ENCODE assay signal across 1 cellular context in the genomic region with DNA sequence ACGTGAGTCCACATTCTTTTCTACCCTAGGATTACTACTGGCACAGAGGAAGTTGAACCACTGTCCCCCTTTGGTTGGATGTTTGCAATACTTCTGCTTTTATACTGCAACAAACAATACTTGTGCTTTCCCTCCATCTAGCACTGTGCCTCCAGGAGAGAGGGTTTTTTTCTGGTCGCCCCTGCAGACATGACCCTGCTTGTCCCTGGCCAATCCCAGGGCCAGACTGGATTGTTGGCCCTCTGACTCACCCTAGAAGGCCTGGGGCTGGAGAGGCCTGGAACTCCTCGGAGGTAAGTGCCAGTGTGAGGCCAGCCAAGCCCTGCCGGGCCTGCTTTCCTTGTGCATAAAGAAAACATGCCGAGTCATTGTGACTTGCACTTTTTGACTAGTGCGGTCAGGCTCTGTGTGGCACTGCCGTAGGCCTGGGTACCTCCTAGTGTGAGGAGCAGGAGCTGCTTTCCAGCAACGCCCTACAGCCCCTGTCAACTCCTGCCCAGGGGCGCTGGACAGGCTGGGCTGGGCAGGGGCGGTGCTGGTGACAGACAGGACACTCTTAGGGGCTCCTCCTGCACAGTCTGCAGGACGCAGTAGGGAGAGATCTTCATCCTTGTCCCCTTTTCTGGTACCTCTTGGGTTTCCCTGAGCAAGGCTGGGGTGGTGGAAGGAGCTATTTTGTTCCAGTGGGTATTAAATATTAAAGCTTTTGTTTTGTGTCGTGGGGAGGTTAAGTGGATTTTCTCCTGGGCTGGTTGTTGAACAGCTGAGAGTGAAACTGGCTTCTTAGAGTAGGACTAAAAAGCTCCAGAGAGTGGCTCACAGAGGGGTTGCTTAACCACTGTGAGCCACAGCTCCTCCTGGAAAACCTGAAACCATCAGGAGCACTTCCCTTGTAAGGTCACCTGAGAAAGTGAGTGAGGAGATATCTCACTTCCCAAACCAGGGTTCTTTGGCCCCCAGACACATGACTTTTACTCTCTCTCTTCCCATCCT.
TF ChIP-seq lines count a peak whose summit lies in the region.

No MANE protein-coding gene starts in this region.

TF ChIP-seq in HepG2, 621 proteins besides CTCF, POLR2A, EP300 and RAD21 (continued from another document and continues in another):
- TF ChIP-seq, protein P1, sequence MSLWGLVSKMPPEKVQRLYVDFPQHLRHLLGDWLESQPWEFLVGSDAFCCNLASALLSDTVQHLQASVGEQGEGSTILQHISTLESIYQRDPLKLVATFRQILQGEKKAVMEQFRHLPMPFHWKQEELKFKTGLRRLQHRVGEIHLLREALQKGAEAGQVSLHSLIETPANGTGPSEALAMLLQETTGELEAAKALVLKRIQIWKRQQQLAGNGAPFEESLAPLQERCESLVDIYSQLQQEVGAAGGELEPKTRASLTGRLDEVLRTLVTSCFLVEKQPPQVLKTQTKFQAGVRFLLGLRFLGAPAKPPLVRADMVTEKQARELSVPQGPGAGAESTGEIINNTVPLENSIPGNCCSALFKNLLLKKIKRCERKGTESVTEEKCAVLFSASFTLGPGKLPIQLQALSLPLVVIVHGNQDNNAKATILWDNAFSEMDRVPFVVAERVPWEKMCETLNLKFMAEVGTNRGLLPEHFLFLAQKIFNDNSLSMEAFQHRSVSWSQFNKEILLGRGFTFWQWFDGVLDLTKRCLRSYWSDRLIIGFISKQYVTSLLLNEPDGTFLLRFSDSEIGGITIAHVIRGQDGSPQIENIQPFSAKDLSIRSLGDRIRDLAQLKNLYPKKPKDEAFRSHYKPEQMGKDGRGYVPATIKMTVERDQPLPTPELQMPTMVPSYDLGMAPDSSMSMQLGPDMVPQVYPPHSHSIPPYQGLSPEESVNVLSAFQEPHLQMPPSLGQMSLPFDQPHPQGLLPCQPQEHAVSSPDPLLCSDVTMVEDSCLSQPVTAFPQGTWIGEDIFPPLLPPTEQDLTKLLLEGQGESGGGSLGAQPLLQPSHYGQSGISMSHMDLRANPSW (CRISPR knock-in tag; IDR thresholded peaks at IDR 0.05; ENCODE audit: borderline replicate concordance): no peak
- TF ChIP-seq, protein P2, sequence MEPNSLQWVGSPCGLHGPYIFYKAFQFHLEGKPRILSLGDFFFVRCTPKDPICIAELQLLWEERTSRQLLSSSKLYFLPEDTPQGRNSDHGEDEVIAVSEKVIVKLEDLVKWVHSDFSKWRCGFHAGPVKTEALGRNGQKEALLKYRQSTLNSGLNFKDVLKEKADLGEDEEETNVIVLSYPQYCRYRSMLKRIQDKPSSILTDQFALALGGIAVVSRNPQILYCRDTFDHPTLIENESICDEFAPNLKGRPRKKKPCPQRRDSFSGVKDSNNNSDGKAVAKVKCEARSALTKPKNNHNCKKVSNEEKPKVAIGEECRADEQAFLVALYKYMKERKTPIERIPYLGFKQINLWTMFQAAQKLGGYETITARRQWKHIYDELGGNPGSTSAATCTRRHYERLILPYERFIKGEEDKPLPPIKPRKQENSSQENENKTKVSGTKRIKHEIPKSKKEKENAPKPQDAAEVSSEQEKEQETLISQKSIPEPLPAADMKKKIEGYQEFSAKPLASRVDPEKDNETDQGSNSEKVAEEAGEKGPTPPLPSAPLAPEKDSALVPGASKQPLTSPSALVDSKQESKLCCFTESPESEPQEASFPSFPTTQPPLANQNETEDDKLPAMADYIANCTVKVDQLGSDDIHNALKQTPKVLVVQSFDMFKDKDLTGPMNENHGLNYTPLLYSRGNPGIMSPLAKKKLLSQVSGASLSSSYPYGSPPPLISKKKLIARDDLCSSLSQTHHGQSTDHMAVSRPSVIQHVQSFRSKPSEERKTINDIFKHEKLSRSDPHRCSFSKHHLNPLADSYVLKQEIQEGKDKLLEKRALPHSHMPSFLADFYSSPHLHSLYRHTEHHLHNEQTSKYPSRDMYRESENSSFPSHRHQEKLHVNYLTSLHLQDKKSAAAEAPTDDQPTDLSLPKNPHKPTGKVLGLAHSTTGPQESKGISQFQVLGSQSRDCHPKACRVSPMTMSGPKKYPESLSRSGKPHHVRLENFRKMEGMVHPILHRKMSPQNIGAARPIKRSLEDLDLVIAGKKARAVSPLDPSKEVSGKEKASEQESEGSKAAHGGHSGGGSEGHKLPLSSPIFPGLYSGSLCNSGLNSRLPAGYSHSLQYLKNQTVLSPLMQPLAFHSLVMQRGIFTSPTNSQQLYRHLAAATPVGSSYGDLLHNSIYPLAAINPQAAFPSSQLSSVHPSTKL (CRISPR knock-in tag; IDR thresholded peaks at IDR 0.05): peak; percentile 56
- TF ChIP-seq NFATC3 (CRISPR knock-in tag; IDR thresholded peaks at IDR 0.05) (no peak), ZFP1 (CRISPR knock-in tag; IDR thresholded peaks at IDR 0.05) (peak; percentile 37; the same call in 1 of the 2 replicates), ZNF432 (CRISPR knock-in tag; IDR thresholded peaks at IDR 0.05; ENCODE audit: borderline replicate concordance) (no peak), BCLAF1 (IDR thresholded peaks at IDR 0.05) (no peak), ZNF558 (CRISPR knock-in tag; IDR thresholded peaks at IDR 0.05; ENCODE audit: borderline replicate concordance) (no peak), ZNF839 (CRISPR knock-in tag; IDR thresholded peaks at IDR 0.05; ENCODE audit: borderline replicate concordance) (no peak), ZNF564 (CRISPR knock-in tag; IDR thresholded peaks at IDR 0.05) (no peak), ESRRA (CRISPR knock-in tag; IDR thresholded peaks at IDR 0.05; ENCODE audit: low read depth) (0 out of 2 replicates have a peak, but pooled peaks have one; percentile 54), MTF2 (CRISPR knock-in tag; IDR thresholded peaks at IDR 0.05; ENCODE audit: borderline replicate concordance) (0 out of 2 replicates have a peak, but pooled peaks have one; percentile 58), NONO (IDR thresholded peaks at IDR 0.05) (no peak), NONO (CRISPR knock-in tag; conservative IDR thresholded peaks at IDR 0.05) (0 out of 2 replicates have a peak, but pooled peaks have one; percentile 40), GABPB1 (CRISPR knock-in tag; IDR thresholded peaks at IDR 0.05) (peak; percentile 36; the same call in 1 of the 2 replicates), ETS1 (CRISPR knock-in tag; IDR thresholded peaks at IDR 0.05) (no peak), ZNF513 (CRISPR knock-in tag; conservative IDR thresholded peaks at IDR 0.05) (no peak), ZFY (CRISPR knock-in tag; IDR thresholded peaks at IDR 0.05) (peak; percentile 97), TBL1XR1 (IDR thresholded peaks at IDR 0.05; ENCODE audit: borderline replicate concordance, low read length, partially characterized antibody) (no peak), PTBP1 (IDR thresholded peaks at IDR 0.05; ENCODE audit: low read depth, low read length, poor library complexity, severe bottlenecking) (peak; percentile 53), ARNT2 (CRISPR knock-in tag; IDR thresholded peaks at IDR 0.05; ENCODE audit: low read depth) (no peak)
- TF ChIP-seq, protein P3, sequence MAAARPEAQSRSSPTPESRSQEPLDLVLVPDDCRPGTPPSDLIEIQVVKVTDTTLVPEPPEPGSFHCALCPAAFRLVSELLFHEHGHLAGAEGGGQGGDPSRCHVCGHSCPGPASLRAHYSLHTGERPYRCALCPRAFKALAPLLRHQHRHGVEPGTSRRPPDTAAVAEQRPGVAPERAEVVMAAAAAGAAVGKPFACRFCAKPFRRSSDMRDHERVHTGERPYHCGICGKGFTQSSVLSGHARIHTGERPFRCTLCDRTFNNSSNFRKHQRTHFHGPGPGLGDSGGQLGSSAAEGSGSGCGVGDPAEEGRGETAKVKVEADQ (CRISPR knock-in tag; IDR thresholded peaks at IDR 0.05; ENCODE audit: borderline replicate concordance): peak; percentile 56; the same call in 1 of the 2 replicates
- TF ChIP-seq, protein P4, sequence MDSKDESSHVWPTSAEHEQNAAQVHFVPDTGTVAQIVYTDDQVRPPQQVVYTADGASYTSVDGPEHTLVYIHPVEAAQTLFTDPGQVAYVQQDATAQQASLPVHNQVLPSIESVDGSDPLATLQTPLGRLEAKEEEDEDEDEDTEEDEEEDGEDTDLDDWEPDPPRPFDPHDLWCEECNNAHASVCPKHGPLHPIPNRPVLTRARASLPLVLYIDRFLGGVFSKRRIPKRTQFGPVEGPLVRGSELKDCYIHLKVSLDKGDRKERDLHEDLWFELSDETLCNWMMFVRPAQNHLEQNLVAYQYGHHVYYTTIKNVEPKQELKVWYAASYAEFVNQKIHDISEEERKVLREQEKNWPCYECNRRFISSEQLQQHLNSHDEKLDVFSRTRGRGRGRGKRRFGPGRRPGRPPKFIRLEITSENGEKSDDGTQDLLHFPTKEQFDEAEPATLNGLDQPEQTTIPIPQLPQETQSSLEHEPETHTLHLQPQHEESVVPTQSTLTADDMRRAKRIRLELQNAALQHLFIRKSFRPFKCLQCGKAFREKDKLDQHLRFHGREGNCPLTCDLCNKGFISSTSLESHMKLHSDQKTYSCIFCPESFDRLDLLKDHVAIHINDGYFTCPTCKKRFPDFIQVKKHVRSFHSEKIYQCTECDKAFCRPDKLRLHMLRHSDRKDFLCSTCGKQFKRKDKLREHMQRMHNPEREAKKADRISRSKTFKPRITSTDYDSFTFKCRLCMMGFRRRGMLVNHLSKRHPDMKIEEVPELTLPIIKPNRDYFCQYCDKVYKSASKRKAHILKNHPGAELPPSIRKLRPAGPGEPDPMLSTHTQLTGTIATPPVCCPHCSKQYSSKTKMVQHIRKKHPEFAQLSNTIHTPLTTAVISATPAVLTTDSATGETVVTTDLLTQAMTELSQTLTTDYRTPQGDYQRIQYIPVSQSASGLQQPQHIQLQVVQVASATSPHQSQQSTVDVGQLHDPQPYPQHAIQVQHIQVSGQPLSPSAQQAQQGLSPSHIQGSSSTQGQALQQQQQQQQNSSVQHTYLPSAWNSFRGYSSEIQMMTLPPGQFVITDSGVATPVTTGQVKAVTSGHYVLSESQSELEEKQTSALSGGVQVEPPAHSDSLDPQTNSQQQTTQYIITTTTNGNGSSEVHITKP (CRISPR knock-in tag; IDR thresholded peaks at IDR 0.05; ENCODE audit: low read depth): 0 out of 2 replicates have a peak, but pooled peaks have one; percentile 24
- TF ChIP-seq, protein P5, sequence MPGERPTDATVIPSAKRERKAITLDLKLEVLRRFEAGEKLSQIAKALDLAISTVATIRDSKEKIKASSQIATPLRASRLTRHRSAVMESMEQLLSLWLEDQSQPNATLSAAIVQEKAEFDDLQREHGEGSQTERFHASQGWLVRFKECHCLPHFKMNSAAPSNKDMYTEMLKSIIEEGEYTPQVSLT (CRISPR knock-in tag; IDR thresholded peaks at IDR 0.05; ENCODE audit: borderline replicate concordance, low read depth): no peak
- TF ChIP-seq, protein P6, sequence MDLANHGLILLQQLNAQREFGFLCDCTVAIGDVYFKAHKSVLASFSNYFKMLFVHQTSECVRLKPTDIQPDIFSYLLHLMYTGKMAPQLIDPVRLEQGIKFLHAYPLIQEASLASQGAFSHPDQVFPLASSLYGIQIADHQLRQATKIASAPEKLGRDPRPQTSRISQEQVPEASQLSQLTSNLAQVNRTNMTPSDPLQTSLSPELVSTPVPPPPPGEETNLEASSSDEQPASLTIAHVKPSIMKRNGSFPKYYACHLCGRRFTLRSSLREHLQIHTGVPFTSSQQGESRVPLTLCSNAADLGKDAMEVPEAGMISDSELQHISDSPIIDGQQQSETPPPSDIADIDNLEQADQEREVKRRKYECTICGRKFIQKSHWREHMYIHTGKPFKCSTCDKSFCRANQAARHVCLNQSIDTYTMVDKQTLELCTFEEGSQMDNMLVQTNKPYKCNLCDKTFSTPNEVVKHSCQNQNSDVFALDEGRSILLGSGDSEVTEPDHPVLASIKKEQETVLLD (CRISPR knock-in tag; IDR thresholded peaks at IDR 0.05; ENCODE audit: low read depth): no peak
